Comparison of ENCODE assay signal across 12 cellular contexts in genomic region chr6:160456214-160456546, GRCh38.
DNase-seq lines count a peak whose midpoint lies in the region; ATAC-seq, FAIRE-seq and TF ChIP-seq lines count a peak whose summit lies in the region.
"Had no signal": no experiment of that assay in that cellular context is flagged by ENCODE, and none has a peak within 500 bp of the region (broad histone marks: within the 10 kb centered on the region; RNA-seq: fewer than 3 reads in every experiment).

No MANE protein-coding gene starts in this region.

- no peaks in the 10 kb centered on the region for H3K36me3 Mint-ChIP-seq in stimulated activated effector memory CD8-positive, alpha-beta T cell treated with anti-CD3 and anti-CD28 coated beads, Interleukin-12 subunit alpha, Interleukin-12 subunit beta, amount 100 ng/mL, for 72 hours

- no peaks in the 10 kb centered on the region for H3K9me2 ChIP-seq in PC-9 (ENCODE audit: insufficient read depth)
- H3K9me2 ChIP-seq: SK-N-SH had no signal

- no peaks in the 10 kb centered on the region for H3K9me3 ChIP-seq in DND-41 (ENCODE audit: insufficient read depth, low read length, severe bottlenecking)
- H3K9me3 ChIP-seq in PC-9 (ENCODE audit: insufficient read depth, low read depth), result no peaks in the 10 kb centered on the region
- H3K9me3 ChIP-seq in keratinocyte (ENCODE audit: control insufficient read depth, low read depth, low read length), result no peaks in the 10 kb centered on the region
- H3K9me3 ChIP-seq: Peyer's patch, SK-N-SH had no signal

- no peaks in the 10 kb centered on the region for H3K79me2 ChIP-seq in DND-41 (ENCODE audit: insufficient read depth, low read length)
- no peaks in the 10 kb centered on the region for H3K79me2 ChIP-seq in PC-9 (ENCODE audit: low read depth)
- H3K79me2 ChIP-seq in keratinocyte (ENCODE audit: control insufficient read depth, insufficient read depth, low read length), result no peaks in the 10 kb centered on the region

- H3K27ac Mint-ChIP-seq in stimulated activated effector memory CD8-positive, alpha-beta T cell treated with anti-CD3 and anti-CD28 coated beads, Interleukin-12 subunit alpha, Interleukin-12 subunit beta, amount 100 ng/mL, for 72 hours, result no peak overlapping the region
- H3K27ac Mint-ChIP-seq: effector memory CD8-positive, alpha-beta T cell had no signal

- intact Hi-C loops in PC-9 (cut with micrococcal nuclease; ENCODE audit: unreplicated experiment) (loop anchor here (1.0 to 10.0 kb wide), 4 partner anchors 318 to 761 kb away; partner anchors contain the start of gene SOD2), cardiac septum (cut with DNase I) (loop anchor here (5.0 kb wide), 1 partner anchor 594 kb away; no protein-coding TSS in a partner anchor)

- TF ChIP-seq CTCF in DND-41 (IDR thresholded peaks at IDR 0.05; ENCODE audit: borderline replicate concordance, extremely low read depth, low read length, poor library complexity, severe bottlenecking) (no peak), PC-9 (conservative IDR thresholded peaks at IDR 0.05) (peak; percentile 18; the same call in 1 of the 2 replicates), keratinocyte (optimal IDR thresholded peaks at IDR 0.05 in 1 of 3, IDR thresholded peaks at IDR 0.05 in 1 of 3, conservative IDR thresholded peaks at IDR 0.05 in 1 of 3; ENCODE audit: extremely low read depth in 1 of 3, insufficient read depth in 2 of 3, low read length in 3 of 3) (peak in 1 of 3 experiments; percentile 1)

- H3K27me3 ChIP-seq in DND-41 (ENCODE audit: insufficient read depth, low read length, poor library complexity), result peaks cover 3% of the 10 kb centered on the region
- H3K27me3 ChIP-seq in PC-9 (ENCODE audit: insufficient read depth, low read depth), result no peaks in the 10 kb centered on the region
- H3K27me3 ChIP-seq in keratinocyte (ENCODE audit: control insufficient read depth, extremely low read depth, insufficient read depth, low read length), result no peaks in the 10 kb centered on the region
- H3K27me3 ChIP-seq: Peyer's patch had no signal

- H4K20me1 ChIP-seq in DND-41 (ENCODE audit: insufficient read depth, low read length) (no peaks in the 10 kb centered on the region), PC-9 (ENCODE audit: insufficient read depth) (no peaks in the 10 kb centered on the region), keratinocyte (ENCODE audit: control insufficient read depth, extremely low read depth, insufficient read depth, low read length) (no peaks in the 10 kb centered on the region)

- H3K27ac ChIP-seq in DND-41 (ENCODE audit: low read length), result peak overlapping the region; percentile 55; the same call in 1 of the 2 replicates
- H3K27ac ChIP-seq in PC-9, result no peak overlapping the region
- no peak overlapping the region for H3K27ac ChIP-seq in keratinocyte (ENCODE audit: control insufficient read depth, insufficient read depth, low read length)

- dilution Hi-C loops in keratinocyte (cut with MboI; ENCODE audit: extremely low pct_ligation_motif_present, low sequenced_read_pairs), result no loop called here

- H3K36me3 ChIP-seq in DND-41 (ENCODE audit: insufficient read depth, low read length) (no peaks in the 10 kb centered on the region), PC-9 (ENCODE audit: low read depth) (no peaks in the 10 kb centered on the region), keratinocyte (ENCODE audit: control insufficient read depth in 2 of 2, extremely low read depth in 1 of 2, insufficient read depth in 2 of 2, low read length in 2 of 2) (no peaks in the 10 kb centered on the region)
- H3K36me3 ChIP-seq: Peyer's patch had no signal

- H3F3A ChIP-seq in PC-9 (ENCODE audit: insufficient read depth, low read depth), result no peaks in the 10 kb centered on the region

- FAIRE-seq in keratinocyte (lab: Jason Lieb, UNC), result peak; percentile 32
- FAIRE-seq: kidney had no signal

- no peaks in the 10 kb centered on the region for H3K9me1 ChIP-seq in keratinocyte (ENCODE audit: control insufficient read depth, extremely low read depth, insufficient read depth, low read length)

- H3K4me1 ChIP-seq in DND-41 (ENCODE audit: insufficient read depth, low read length) (peaks cover 51% of the 10 kb centered on the region), PC-9 (replicated peaks; ENCODE audit: insufficient read depth) (peaks cover 6% of the 10 kb centered on the region; the same call in 1 of the 2 replicates), keratinocyte (ENCODE audit: control insufficient read depth, extremely low read depth, insufficient read depth, low read length) (peaks cover 8% of the 10 kb centered on the region)

- H3K4me3 ChIP-seq in DND-41 (ENCODE audit: low read depth in 1 of 2, low read length in 2 of 2) (no peak overlapping the region), PC-9 (no peak overlapping the region), keratinocyte (ENCODE audit: control insufficient read depth in 2 of 3, extremely low read depth in 1 of 3, insufficient read depth in 2 of 3, low read depth in 1 of 3, low read length in 3 of 3) (no peak overlapping the region)

- H3K4me2 ChIP-seq in DND-41 (ENCODE audit: insufficient read depth, low read length), result no peak overlapping the region
- H3K4me2 ChIP-seq in PC-9, result no peak overlapping the region
- peak overlapping the region; percentile 72 for H3K4me2 ChIP-seq in keratinocyte (ENCODE audit: control insufficient read depth, extremely low read depth, insufficient read depth, low read depth, low read length)

- H3K9me3 Mint-ChIP-seq in stimulated activated effector memory CD8-positive, alpha-beta T cell treated with anti-CD3 and anti-CD28 coated beads, Interleukin-12 subunit alpha, Interleukin-12 subunit beta, amount 100 ng/mL, for 72 hours, result no peaks in the 10 kb centered on the region
- H3K9me3 Mint-ChIP-seq: effector memory CD8-positive, alpha-beta T cell had no signal

- DNase-seq in DND-41 (no peak), PC-9 (no peak), keratinocyte (ENCODE audit: low read depth, low spot score) (no peak), mesenteric fat pad (ENCODE audit: low spot score) (no peak), cortex of kidney (lab: John Stamatoyannopoulos, UW) (no peak), cardiac septum (ENCODE audit: low spot score) (no peak)
- no peak for DNase-seq in stimulated activated effector memory CD8-positive, alpha-beta T cell treated with anti-CD3 and anti-CD28 coated beads, Interleukin-12 subunit alpha, Interleukin-12 subunit beta, amount 100 ng/mL, for 72 hours (ENCODE audit: low spot score in 2 of 2)
- DNase-seq in stimulated activated CD4-positive, alpha-beta T cell treated with anti-CD3 and anti-CD28 coated beads, Interleukin-4, amount 100 ng/mL, for 24 hours, result no peak

- H3K4me3 Mint-ChIP-seq in stimulated activated effector memory CD8-positive, alpha-beta T cell treated with anti-CD3 and anti-CD28 coated beads, Interleukin-12 subunit alpha, Interleukin-12 subunit beta, amount 100 ng/mL, for 72 hours, result no peak overlapping the region
- H3K4me3 Mint-ChIP-seq: effector memory CD8-positive, alpha-beta T cell had no signal

- H2AFZ ChIP-seq in DND-41 (ENCODE audit: low read depth, low read length) (no peak overlapping the region), PC-9 (no peak overlapping the region), keratinocyte (ENCODE audit: control insufficient read depth, low read length) (no peak overlapping the region)

- no TSS peak for BruUV-seq in PC-9 (replicated peaks; lab: Mats Ljungman, UMichigan)

- POLR2A ChIA-PET in PC-9 (lab: Charles Lee; ENCODE audit: unreplicated experiment), result no interaction called here

- H3K4me1 Mint-ChIP-seq in stimulated activated effector memory CD8-positive, alpha-beta T cell treated with anti-CD3 and anti-CD28 coated beads, Interleukin-12 subunit alpha, Interleukin-12 subunit beta, amount 100 ng/mL, for 72 hours, result peaks cover 39% of the 10 kb centered on the region

- CTCF ChIA-PET in PC-9 (lab: Charles Lee), result interaction anchor here (0.8 kb wide), 1 partner anchor 318 kb away, joined by 3 read pairs; no protein-coding TSS in a partner anchor

- no peak for ATAC-seq in DND-41 (ENCODE audit: insufficient read depth, low read depth)
- peak; percentile 36 for ATAC-seq in stimulated activated effector memory CD8-positive, alpha-beta T cell treated with anti-CD3 and anti-CD28 coated beads, Interleukin-12 subunit alpha, Interleukin-12 subunit beta, amount 100 ng/mL, for 72 hours

- no peak overlapping the region for H3K9ac ChIP-seq in DND-41 (ENCODE audit: low read depth, low read length)
- no peak overlapping the region for H3K9ac ChIP-seq in keratinocyte (ENCODE audit: control insufficient read depth, extremely low read depth, insufficient read depth, low read length)
- H3K9ac ChIP-seq: SK-N-SH had no signal
